ENCODE assay signal across 1 cellular context in the genomic region with DNA sequence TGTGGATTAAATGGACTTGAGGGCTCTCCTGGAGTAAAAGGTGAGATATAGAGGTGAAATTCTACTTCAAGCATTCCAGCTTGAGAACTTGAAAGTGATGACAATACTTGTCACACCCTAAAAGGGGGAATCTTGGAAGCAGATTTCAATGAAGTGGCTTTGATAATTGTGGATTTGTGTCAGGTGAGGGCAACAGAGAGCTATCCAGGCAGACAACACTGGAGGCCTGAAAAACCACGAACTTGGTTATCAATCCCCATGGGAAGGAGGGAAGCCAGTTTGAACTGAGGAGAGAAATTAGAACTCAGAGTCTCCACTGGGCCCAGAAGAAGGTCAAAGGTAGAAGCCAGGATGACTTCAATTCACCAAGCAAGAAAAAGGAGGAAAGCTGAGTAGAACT.
TF ChIP-seq lines count a peak whose summit lies in the region.

No MANE protein-coding gene starts in this region.

TF ChIP-seq in H1, 55 proteins besides CTCF, POLR2A, EP300 and RAD21 (continued from another document):
- TF ChIP-seq POU5F1 (IDR thresholded peaks at IDR 0.05; ENCODE audit: low read depth, low read length) (no peak), ZNF274 (IDR thresholded peaks at IDR 0.05; ENCODE audit: borderline replicate concordance, extremely low read depth, low read length) (no peak), CHD2 (IDR thresholded peaks at IDR 0.05; ENCODE audit: low read length) (no peak), SIRT6 (IDR thresholded peaks at IDR 0.05; ENCODE audit: low read length) (no peak), EGR1 (IDR thresholded peaks at IDR 0.05; ENCODE audit: borderline replicate concordance, low read depth, low read length) (no peak), TAF7 (optimal IDR thresholded peaks at IDR 0.05; ENCODE audit: borderline replicate concordance, low read depth, low read length) (no peak), BRCA1 (IDR thresholded peaks at IDR 0.05; ENCODE audit: low read depth, low read length) (no peak), JUND (IDR thresholded peaks at IDR 0.05; ENCODE audit: low read length) (no peak), CREB1 (IDR thresholded peaks at IDR 0.05) (no peak), JUN (IDR thresholded peaks at IDR 0.05; ENCODE audit: low read depth, low read length) (no peak), MAX (IDR thresholded peaks at IDR 0.05) (no peak), RFX5 (IDR thresholded peaks at IDR 0.05; ENCODE audit: borderline replicate concordance, low read depth, low read length) (no peak), GTF2F1 (IDR thresholded peaks at IDR 0.05; ENCODE audit: borderline replicate concordance, low read depth, low read length) (no peak), YY1 (IDR thresholded peaks at IDR 0.05; ENCODE audit: low read depth, low read length) (no peak)
- TF ChIP-seq, protein P1, sequence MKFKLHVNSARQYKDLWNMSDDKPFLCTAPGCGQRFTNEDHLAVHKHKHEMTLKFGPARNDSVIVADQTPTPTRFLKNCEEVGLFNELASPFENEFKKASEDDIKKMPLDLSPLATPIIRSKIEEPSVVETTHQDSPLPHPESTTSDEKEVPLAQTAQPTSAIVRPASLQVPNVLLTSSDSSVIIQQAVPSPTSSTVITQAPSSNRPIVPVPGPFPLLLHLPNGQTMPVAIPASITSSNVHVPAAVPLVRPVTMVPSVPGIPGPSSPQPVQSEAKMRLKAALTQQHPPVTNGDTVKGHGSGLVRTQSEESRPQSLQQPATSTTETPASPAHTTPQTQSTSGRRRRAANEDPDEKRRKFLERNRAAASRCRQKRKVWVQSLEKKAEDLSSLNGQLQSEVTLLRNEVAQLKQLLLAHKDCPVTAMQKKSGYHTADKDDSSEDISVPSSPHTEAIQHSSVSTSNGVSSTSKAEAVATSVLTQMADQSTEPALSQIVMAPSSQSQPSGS (IDR thresholded peaks at IDR 0.05; ENCODE audit: low read length) = no peak
